ENCODE assay signal across 1 cellular context in the genomic region with DNA sequence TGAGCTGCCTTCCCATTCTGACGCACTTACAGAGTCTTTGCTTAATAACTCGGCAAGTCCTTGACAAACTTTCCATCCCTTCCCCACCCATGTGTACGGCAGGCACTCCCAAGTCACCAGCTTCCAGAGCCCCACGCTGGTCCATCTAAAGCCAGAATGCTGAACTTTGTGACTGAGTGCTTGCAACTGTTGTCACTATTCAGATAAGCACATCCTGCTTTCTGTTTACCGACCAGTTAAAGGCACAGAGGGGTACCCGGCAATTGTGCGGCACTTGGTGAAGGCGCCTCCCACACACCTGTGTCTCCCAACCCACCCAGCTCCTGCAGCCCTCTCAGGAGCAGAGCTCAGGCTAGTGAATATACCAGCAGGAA.
TF ChIP-seq lines count a peak whose summit lies in the region.

No MANE protein-coding gene starts in this region.

TF ChIP-seq in HepG2, 621 proteins besides CTCF, POLR2A, EP300 and RAD21 (continued from another document and continues in another):
- TF ChIP-seq, protein P1, sequence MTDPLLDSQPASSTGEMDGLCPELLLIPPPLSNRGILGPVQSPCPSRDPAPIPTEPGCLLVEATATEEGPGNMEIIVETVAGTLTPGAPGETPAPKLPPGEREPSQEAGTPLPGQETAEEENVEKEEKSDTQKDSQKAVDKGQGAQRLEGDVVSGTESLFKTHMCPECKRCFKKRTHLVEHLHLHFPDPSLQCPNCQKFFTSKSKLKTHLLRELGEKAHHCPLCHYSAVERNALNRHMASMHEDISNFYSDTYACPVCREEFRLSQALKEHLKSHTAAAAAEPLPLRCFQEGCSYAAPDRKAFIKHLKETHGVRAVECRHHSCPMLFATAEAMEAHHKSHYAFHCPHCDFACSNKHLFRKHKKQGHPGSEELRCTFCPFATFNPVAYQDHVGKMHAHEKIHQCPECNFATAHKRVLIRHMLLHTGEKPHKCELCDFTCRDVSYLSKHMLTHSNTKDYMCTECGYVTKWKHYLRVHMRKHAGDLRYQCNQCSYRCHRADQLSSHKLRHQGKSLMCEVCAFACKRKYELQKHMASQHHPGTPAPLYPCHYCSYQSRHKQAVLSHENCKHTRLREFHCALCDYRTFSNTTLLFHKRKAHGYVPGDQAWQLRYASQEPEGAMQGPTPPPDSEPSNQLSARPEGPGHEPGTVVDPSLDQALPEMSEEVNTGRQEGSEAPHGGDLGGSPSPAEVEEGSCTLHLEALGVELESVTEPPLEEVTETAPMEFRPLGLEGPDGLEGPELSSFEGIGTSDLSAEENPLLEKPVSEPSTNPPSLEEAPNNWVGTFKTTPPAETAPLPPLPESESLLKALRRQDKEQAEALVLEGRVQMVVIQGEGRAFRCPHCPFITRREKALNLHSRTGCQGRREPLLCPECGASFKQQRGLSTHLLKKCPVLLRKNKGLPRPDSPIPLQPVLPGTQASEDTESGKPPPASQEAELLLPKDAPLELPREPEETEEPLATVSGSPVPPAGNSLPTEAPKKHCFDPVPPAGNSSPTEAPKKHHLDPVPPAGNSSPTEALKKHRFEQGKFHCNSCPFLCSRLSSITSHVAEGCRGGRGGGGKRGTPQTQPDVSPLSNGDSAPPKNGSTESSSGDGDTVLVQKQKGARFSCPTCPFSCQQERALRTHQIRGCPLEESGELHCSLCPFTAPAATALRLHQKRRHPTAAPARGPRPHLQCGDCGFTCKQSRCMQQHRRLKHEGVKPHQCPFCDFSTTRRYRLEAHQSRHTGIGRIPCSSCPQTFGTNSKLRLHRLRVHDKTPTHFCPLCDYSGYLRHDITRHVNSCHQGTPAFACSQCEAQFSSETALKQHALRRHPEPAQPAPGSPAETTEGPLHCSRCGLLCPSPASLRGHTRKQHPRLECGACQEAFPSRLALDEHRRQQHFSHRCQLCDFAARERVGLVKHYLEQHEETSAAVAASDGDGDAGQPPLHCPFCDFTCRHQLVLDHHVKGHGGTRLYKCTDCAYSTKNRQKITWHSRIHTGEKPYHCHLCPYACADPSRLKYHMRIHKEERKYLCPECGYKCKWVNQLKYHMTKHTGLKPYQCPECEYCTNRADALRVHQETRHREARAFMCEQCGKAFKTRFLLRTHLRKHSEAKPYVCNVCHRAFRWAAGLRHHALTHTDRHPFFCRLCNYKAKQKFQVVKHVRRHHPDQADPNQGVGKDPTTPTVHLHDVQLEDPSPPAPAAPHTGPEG (CRISPR knock-in tag; IDR thresholded peaks at IDR 0.05): no peak; the same call in 1 of the 2 replicates
- TF ChIP-seq IRF2 (CRISPR knock-in tag; IDR thresholded peaks at IDR 0.05): peak; percentile 87; the same call in 1 of the 2 replicates
- no peak for TF ChIP-seq SKI (IDR thresholded peaks at IDR 0.05; ENCODE audit: partially characterized antibody)
- peak; percentile 83 for TF ChIP-seq ZNF264 (CRISPR knock-in tag; IDR thresholded peaks at IDR 0.05)
- peak; percentile 79 for TF ChIP-seq YEATS4 (CRISPR knock-in tag; IDR thresholded peaks at IDR 0.05; ENCODE audit: borderline replicate concordance)
- TF ChIP-seq SALL2 (CRISPR knock-in tag; IDR thresholded peaks at IDR 0.05): peak; percentile 79
- no peak for TF ChIP-seq ZNF547 (CRISPR knock-in tag; IDR thresholded peaks at IDR 0.05)
- no peak for TF ChIP-seq MTF2 (CRISPR knock-in tag; IDR thresholded peaks at IDR 0.05; ENCODE audit: borderline replicate concordance)
- TF ChIP-seq SMAD3 (CRISPR knock-in tag; IDR thresholded peaks at IDR 0.05): peak; percentile 66; the same call in 1 of the 2 replicates
- TF ChIP-seq ZNF549 (CRISPR knock-in tag; IDR thresholded peaks at IDR 0.05): 0 out of 2 replicates have a peak, but pooled peaks have one; percentile 28
- no peak for TF ChIP-seq SRSF1 (optimal IDR thresholded peaks at IDR 0.05; ENCODE audit: low read depth, low read length)
- 0 out of 2 replicates have a peak, but pooled peaks have one; percentile 9 for TF ChIP-seq ZNF629 (CRISPR knock-in tag; conservative IDR thresholded peaks at IDR 0.05)
- TF ChIP-seq PITX1 (CRISPR knock-in tag; IDR thresholded peaks at IDR 0.05): peak; percentile 78
- no peak for TF ChIP-seq NFE2 (CRISPR knock-in tag; IDR thresholded peaks at IDR 0.05)
- no peak for TF ChIP-seq ZNF558 (CRISPR knock-in tag; IDR thresholded peaks at IDR 0.05; ENCODE audit: borderline replicate concordance)
- TF ChIP-seq, protein P2, sequence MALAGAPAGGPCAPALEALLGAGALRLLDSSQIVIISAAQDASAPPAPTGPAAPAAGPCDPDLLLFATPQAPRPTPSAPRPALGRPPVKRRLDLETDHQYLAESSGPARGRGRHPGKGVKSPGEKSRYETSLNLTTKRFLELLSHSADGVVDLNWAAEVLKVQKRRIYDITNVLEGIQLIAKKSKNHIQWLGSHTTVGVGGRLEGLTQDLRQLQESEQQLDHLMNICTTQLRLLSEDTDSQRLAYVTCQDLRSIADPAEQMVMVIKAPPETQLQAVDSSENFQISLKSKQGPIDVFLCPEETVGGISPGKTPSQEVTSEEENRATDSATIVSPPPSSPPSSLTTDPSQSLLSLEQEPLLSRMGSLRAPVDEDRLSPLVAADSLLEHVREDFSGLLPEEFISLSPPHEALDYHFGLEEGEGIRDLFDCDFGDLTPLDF (CRISPR knock-in tag; IDR thresholded peaks at IDR 0.05): no peak
- TF ChIP-seq, protein P3, sequence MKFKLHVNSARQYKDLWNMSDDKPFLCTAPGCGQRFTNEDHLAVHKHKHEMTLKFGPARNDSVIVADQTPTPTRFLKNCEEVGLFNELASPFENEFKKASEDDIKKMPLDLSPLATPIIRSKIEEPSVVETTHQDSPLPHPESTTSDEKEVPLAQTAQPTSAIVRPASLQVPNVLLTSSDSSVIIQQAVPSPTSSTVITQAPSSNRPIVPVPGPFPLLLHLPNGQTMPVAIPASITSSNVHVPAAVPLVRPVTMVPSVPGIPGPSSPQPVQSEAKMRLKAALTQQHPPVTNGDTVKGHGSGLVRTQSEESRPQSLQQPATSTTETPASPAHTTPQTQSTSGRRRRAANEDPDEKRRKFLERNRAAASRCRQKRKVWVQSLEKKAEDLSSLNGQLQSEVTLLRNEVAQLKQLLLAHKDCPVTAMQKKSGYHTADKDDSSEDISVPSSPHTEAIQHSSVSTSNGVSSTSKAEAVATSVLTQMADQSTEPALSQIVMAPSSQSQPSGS (CRISPR knock-in tag; IDR thresholded peaks at IDR 0.05): peak; percentile 64; the same call in 1 of the 2 replicates
- TF ChIP-seq, protein P4, sequence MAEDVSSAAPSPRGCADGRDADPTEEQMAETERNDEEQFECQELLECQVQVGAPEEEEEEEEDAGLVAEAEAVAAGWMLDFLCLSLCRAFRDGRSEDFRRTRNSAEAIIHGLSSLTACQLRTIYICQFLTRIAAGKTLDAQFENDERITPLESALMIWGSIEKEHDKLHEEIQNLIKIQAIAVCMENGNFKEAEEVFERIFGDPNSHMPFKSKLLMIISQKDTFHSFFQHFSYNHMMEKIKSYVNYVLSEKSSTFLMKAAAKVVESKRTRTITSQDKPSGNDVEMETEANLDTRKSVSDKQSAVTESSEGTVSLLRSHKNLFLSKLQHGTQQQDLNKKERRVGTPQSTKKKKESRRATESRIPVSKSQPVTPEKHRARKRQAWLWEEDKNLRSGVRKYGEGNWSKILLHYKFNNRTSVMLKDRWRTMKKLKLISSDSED (CRISPR knock-in tag; IDR thresholded peaks at IDR 0.05): no peak
- TF ChIP-seq ZNF18 (CRISPR knock-in tag; IDR thresholded peaks at IDR 0.05; ENCODE audit: insufficient replicate concordance): no peak
- no peak for TF ChIP-seq ZNF678 (CRISPR knock-in tag; IDR thresholded peaks at IDR 0.05)
- TF ChIP-seq HNRNPK (IDR thresholded peaks at IDR 0.05; ENCODE audit: low read depth, low read length, poor library complexity, severe bottlenecking): no peak
- TF ChIP-seq TMF1 (CRISPR knock-in tag; IDR thresholded peaks at IDR 0.05; ENCODE audit: low read depth): no peak; the same call in 1 of the 2 replicates
- no peak; the same call in 2 of the 3 replicates for TF ChIP-seq MXI1 (IDR thresholded peaks at IDR 0.05; ENCODE audit: borderline replicate concordance, low read depth, low read length)
- no peak for TF ChIP-seq SATB2 (CRISPR knock-in tag; IDR thresholded peaks at IDR 0.05)
- TF ChIP-seq ZNF773 (CRISPR knock-in tag; IDR thresholded peaks at IDR 0.05; ENCODE audit: borderline replicate concordance): no peak
- TF ChIP-seq, protein P5, sequence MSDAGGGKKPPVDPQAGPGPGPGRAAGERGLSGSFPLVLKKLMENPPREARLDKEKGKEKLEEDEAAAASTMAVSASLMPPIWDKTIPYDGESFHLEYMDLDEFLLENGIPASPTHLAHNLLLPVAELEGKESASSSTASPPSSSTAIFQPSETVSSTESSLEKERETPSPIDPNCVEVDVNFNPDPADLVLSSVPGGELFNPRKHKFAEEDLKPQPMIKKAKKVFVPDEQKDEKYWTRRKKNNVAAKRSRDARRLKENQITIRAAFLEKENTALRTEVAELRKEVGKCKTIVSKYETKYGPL (CRISPR knock-in tag; IDR thresholded peaks at IDR 0.05): no peak
- no peak for TF ChIP-seq ZNF207 (IDR thresholded peaks at IDR 0.05; ENCODE audit: borderline replicate concordance)
- no peak for TF ChIP-seq ZKSCAN5 (CRISPR knock-in tag; IDR thresholded peaks at IDR 0.05)
- TF ChIP-seq MEF2D (CRISPR knock-in tag; IDR thresholded peaks at IDR 0.05): peak; percentile 78; the same call in 1 of the 2 replicates
- TF ChIP-seq ZNF746 (CRISPR knock-in tag; IDR thresholded peaks at IDR 0.05): no peak
- TF ChIP-seq ZNF225 (CRISPR knock-in tag; IDR thresholded peaks at IDR 0.05): no peak
- no peak for TF ChIP-seq FIP1L1 (IDR thresholded peaks at IDR 0.05; ENCODE audit: borderline replicate concordance, insufficient read depth, low read depth, low read length)
- TF ChIP-seq NONO (IDR thresholded peaks at IDR 0.05): no peak
- 0 out of 2 replicates have a peak, but pooled peaks have one; percentile 34 for TF ChIP-seq NONO (CRISPR knock-in tag; conservative IDR thresholded peaks at IDR 0.05)
- no peak for TF ChIP-seq ZBTB1 (CRISPR knock-in tag; IDR thresholded peaks at IDR 0.05; ENCODE audit: borderline replicate concordance)
- peak; percentile 63; the same call in 1 of the 2 replicates for TF ChIP-seq BRCA1 (CRISPR knock-in tag; IDR thresholded peaks at IDR 0.05)
- peak; percentile 89 for TF ChIP-seq DPF2 (CRISPR knock-in tag; IDR thresholded peaks at IDR 0.05; ENCODE audit: borderline replicate concordance, low read depth)
- no peak for TF ChIP-seq CBX2 (IDR thresholded peaks at IDR 0.05; ENCODE audit: low read depth, low read length)
- TF ChIP-seq CBX2 (CRISPR knock-in tag; IDR thresholded peaks at IDR 0.05; ENCODE audit: low read depth): no peak
- peak; percentile 86; the same call in 1 of the 2 replicates for TF ChIP-seq ZNF614 (CRISPR knock-in tag; IDR thresholded peaks at IDR 0.05; ENCODE audit: borderline replicate concordance)
- no peak for TF ChIP-seq ZNF891 (CRISPR knock-in tag; IDR thresholded peaks at IDR 0.05)
- no peak for TF ChIP-seq ZNF720 (CRISPR knock-in tag; IDR thresholded peaks at IDR 0.05)
- TF ChIP-seq ZBTB26 (CRISPR knock-in tag; IDR thresholded peaks at IDR 0.05; ENCODE audit: borderline replicate concordance): no peak
- TF ChIP-seq RFX5 (IDR thresholded peaks at IDR 0.05; ENCODE audit: low read depth, low read length): no peak
- no peak for TF ChIP-seq ZNF513 (CRISPR knock-in tag; conservative IDR thresholded peaks at IDR 0.05)
- TF ChIP-seq ZFP62 (CRISPR knock-in tag; IDR thresholded peaks at IDR 0.05): no peak
- no peak for TF ChIP-seq ATM (IDR thresholded peaks at IDR 0.05; ENCODE audit: borderline replicate concordance)
- no peak for TF ChIP-seq ZNF383 (CRISPR knock-in tag; IDR thresholded peaks at IDR 0.05; ENCODE audit: borderline replicate concordance)
- no peak for TF ChIP-seq JUNB (CRISPR knock-in tag; IDR thresholded peaks at IDR 0.05; ENCODE audit: borderline replicate concordance)
- no peak for TF ChIP-seq SYNCRIP (IDR thresholded peaks at IDR 0.05; ENCODE audit: insufficient read depth, low read depth, low read length)
- no peak for TF ChIP-seq ARNT (IDR thresholded peaks at IDR 0.05)
- TF ChIP-seq MXD4 (CRISPR knock-in tag; IDR thresholded peaks at IDR 0.05): no peak; the same call in 1 of the 2 replicates
- no peak for TF ChIP-seq ZNF282 (IDR thresholded peaks at IDR 0.05; ENCODE audit: partially characterized antibody)
- TF ChIP-seq HHEX (CRISPR knock-in tag; IDR thresholded peaks at IDR 0.05): peak; percentile 49; the same call in 1 of the 2 replicates
- no peak for TF ChIP-seq LCORL (IDR thresholded peaks at IDR 0.05)
- peak; percentile 93 for TF ChIP-seq LCORL (CRISPR knock-in tag; IDR thresholded peaks at IDR 0.05)
- no peak for TF ChIP-seq KLF11 (CRISPR knock-in tag; IDR thresholded peaks at IDR 0.05)
- no peak for TF ChIP-seq ZSCAN20 (CRISPR knock-in tag; IDR thresholded peaks at IDR 0.05; ENCODE audit: borderline replicate concordance)
- TF ChIP-seq ZSCAN22 (CRISPR knock-in tag; IDR thresholded peaks at IDR 0.05): no peak
- no peak for TF ChIP-seq CAMTA2 (CRISPR knock-in tag; IDR thresholded peaks at IDR 0.05; ENCODE audit: borderline replicate concordance)
- TF ChIP-seq ZNF879 (CRISPR knock-in tag; IDR thresholded peaks at IDR 0.05): no peak
